In genomic region chr18:52694804-52695203, GRCh38 we compare ENCODE assay signal across 10 cellular contexts.
DNase-seq lines count a peak whose midpoint lies in the region; TF ChIP-seq lines count a peak whose summit lies in the region.
"Had no signal": no experiment of that assay in that cellular context is flagged by ENCODE, and none has a peak within 500 bp of the region (broad histone marks: within the 10 kb centered on the region; RNA-seq: fewer than 3 reads in every experiment).

No MANE protein-coding gene starts in this region.

- POLR2A ChIA-PET in A673 (lab: Charles Lee; ENCODE audit: low non-redundant PET): no interaction called here

- H3K4me2 ChIP-seq in hepatocyte: no peak overlapping the region

- TF ChIP-seq POLR2A in sigmoid colon (IDR thresholded peaks at IDR 0.05): no peak

- WGBS in hepatocyte (ENCODE audit: low lambda C conversion rate, missing lambda C conversion rate): 84% methylated on average over 1 of the region's 1 CpG
- WGBS in sigmoid colon, 2 donors: 74 to 90% methylated on average over 1 of the region's 1 CpG

- CTCF ChIA-PET in A673 (lab: Charles Lee): no interaction called here

- no TSS peak for BruUV-seq in A673 (replicated peaks; lab: Mats Ljungman, UMichigan)

- H4K20me1 ChIP-seq in hepatocyte (ENCODE audit: insufficient read depth, poor library complexity, severe bottlenecking): no peaks in the 10 kb centered on the region

- DNase-seq in A673 (ENCODE audit: low spot score): peak; percentile 73
- peak; percentile 2 for DNase-seq in GM12865 (ENCODE audit: low read depth)
- peak; percentile 44 for DNase-seq in OCI-M1 (lab: John Stamatoyannopoulos, UW)
- DNase-seq in hepatocyte (ENCODE audit: low spot score): peak; percentile 28
- DNase-seq in sigmoid colon: no peak
- no peak for DNase-seq in activated CD4-positive, alpha-beta T cell treated with anti-CD3 and anti-CD28 coated beads, Interleukin-2, amount 50 U/mL, for 4 hours
- DNase-seq in NOMO-1 treated with dmso at 0.1 percent for 144 hours (lab: John Stamatoyannopoulos, UW; ENCODE audit: unreplicated experiment): no peak
- no peak for DNase-seq in HuH-7 (ENCODE audit: low spot score)
- DNase-seq: activated CD8-positive, alpha-beta memory T cell treated with anti-CD3 and anti-CD28 coated beads, Interleukin-2, amount 50 U/mL, for 48 hours; naive thymus-derived CD4-positive, alpha-beta T cell had no signal

- H3K27me3 ChIP-seq in A673 (replicated peaks; ENCODE audit: insufficient read depth, low read depth, low read length, poor library complexity) (no peaks in the 10 kb centered on the region), hepatocyte (no peaks in the 10 kb centered on the region), sigmoid colon (no peaks in the 10 kb centered on the region)

- no peak overlapping the region for H3K27ac ChIP-seq in A673 (ENCODE audit: low read depth, low read length, poor library complexity, severe bottlenecking)
- no peak overlapping the region for H3K27ac ChIP-seq in hepatocyte
- no peak overlapping the region for H3K27ac ChIP-seq in sigmoid colon

- no peaks in the 10 kb centered on the region for H3K9me2 ChIP-seq in hepatocyte (replicated peaks; ENCODE audit: insufficient read depth)

- peak; percentile 76 for TF ChIP-seq CTCF in A673 (conservative IDR thresholded peaks at IDR 0.05; ENCODE audit: low read depth, low read length)
- TF ChIP-seq CTCF in GM12865 (IDR thresholded peaks at IDR 0.05; ENCODE audit: insufficient read depth, low read depth, low read length, missing control alignments): peak; percentile 28
- TF ChIP-seq CTCF in hepatocyte (IDR thresholded peaks at IDR 0.05; ENCODE audit: poor library complexity): peak; percentile 54
- peak in 1 of 4 experiments; percentile 17 for TF ChIP-seq CTCF in sigmoid colon (IDR thresholded peaks at IDR 0.05)

- H3K4me1 ChIP-seq in A673 (ENCODE audit: insufficient read depth, low read length, poor library complexity, severe bottlenecking) (peaks cover 31% of the 10 kb centered on the region), hepatocyte (ENCODE audit: insufficient read depth) (no peaks in the 10 kb centered on the region), sigmoid colon (no peaks in the 10 kb centered on the region)

- H3K4me3 ChIP-seq in A673 (ENCODE audit: low read depth, low read length, poor library complexity, severe bottlenecking): no peak overlapping the region
- no peak overlapping the region for H3K4me3 ChIP-seq in GM12865 (ENCODE audit: low read depth, low read length)
- H3K4me3 ChIP-seq in hepatocyte: no peak overlapping the region
- no peak overlapping the region for H3K4me3 ChIP-seq in sigmoid colon

- intact Hi-C loops in A673 (cut with micrococcal nuclease; ENCODE audit: unreplicated experiment) (loop anchor here (10.0 kb wide), 1 partner anchor 180 kb away; no protein-coding TSS in a partner anchor), sigmoid colon (cut with DNase I) (no loop called here)

- H3K36me3 ChIP-seq in A673 (ENCODE audit: insufficient read depth, low read length, poor library complexity, severe bottlenecking) (no peaks in the 10 kb centered on the region), hepatocyte (replicated peaks; ENCODE audit: insufficient read depth, low read depth) (no peaks in the 10 kb centered on the region), sigmoid colon (no peaks in the 10 kb centered on the region)

- no peaks in the 10 kb centered on the region for H3K9me3 ChIP-seq in A673 (ENCODE audit: low read depth, low read length, poor library complexity, severe bottlenecking)
- H3K9me3 ChIP-seq in hepatocyte (ENCODE audit: low read depth): no peaks in the 10 kb centered on the region
- no peaks in the 10 kb centered on the region for H3K9me3 ChIP-seq in sigmoid colon

- TF ChIP-seq EP300 in sigmoid colon (IDR thresholded peaks at IDR 0.05): no peak

- no peaks in the 10 kb centered on the region for H3K79me2 ChIP-seq in hepatocyte

- no peak overlapping the region for H2AFZ ChIP-seq in hepatocyte

Comparison
In these comparisons a context has a peak if more than half of its experiments do, and no peak if none do; other contexts are left out.
1. DNase-seq: peak in A673 (single experiment), GM12865 (single experiment), OCI-M1 (single experiment) and hepatocyte (single experiment); none in sigmoid colon (single experiment), activated CD4-positive, alpha-beta T cell treated with anti-CD3 and anti-CD28 coated beads, Interleukin-2, amount 50 U/mL, for 4 hours (0 of 2), NOMO-1 treated with dmso at 0.1 percent for 144 hours (single experiment) and HuH-7 (single experiment).